Comparison of ENCODE assay signal across 2 cellular contexts in the genomic region with DNA sequence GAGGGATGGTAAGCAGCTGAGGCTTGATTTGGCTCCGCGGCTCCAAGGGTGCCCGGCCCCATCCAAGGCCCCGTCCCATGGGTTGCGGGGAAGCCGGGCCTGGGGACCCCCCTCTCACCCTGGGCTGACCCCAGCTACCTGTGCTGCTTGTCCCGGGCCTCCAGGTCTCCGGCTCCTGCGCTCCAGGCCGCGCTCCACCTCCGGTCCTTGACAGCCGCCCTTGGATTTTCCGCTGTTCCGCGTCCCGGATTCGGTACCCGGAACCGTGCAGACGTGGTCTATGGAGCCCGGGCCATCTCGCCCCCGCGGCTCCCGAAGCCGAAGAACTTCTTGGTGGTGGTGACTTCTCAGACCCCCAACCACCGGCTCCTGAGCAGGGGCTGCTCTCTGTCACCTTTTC.
TF ChIP-seq lines count a peak whose summit lies in the region.

No MANE protein-coding gene starts in this region.

TF ChIP-seq in SK-N-SH, 30 proteins besides CTCF, POLR2A, EP300 and RAD21:
- TF ChIP-seq, protein P1, sequence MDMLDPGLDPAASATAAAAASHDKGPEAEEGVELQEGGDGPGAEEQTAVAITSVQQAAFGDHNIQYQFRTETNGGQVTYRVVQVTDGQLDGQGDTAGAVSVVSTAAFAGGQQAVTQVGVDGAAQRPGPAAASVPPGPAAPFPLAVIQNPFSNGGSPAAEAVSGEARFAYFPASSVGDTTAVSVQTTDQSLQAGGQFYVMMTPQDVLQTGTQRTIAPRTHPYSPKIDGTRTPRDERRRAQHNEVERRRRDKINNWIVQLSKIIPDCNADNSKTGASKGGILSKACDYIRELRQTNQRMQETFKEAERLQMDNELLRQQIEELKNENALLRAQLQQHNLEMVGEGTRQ (IDR thresholded peaks at IDR 0.05; ENCODE audit: borderline replicate concordance, low read depth, low read length), result no peak
- no peak for TF ChIP-seq TCF12 (IDR thresholded peaks at IDR 0.05)
- TF ChIP-seq RCOR1 (IDR thresholded peaks at IDR 0.05; ENCODE audit: low read length), result no peak
- no peak for TF ChIP-seq RXRA (IDR thresholded peaks at IDR 0.05; ENCODE audit: borderline replicate concordance, low read depth)
- TF ChIP-seq, protein P2, sequence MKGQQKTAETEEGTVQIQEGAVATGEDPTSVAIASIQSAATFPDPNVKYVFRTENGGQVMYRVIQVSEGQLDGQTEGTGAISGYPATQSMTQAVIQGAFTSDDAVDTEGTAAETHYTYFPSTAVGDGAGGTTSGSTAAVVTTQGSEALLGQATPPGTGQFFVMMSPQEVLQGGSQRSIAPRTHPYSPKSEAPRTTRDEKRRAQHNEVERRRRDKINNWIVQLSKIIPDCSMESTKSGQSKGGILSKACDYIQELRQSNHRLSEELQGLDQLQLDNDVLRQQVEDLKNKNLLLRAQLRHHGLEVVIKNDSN (IDR thresholded peaks at IDR 0.05; ENCODE audit: borderline replicate concordance, low read depth), result no peak
- TF ChIP-seq GATA2 (CRISPR knock-in tag; IDR thresholded peaks at IDR 0.05), result no peak
- no peak for TF ChIP-seq EZH2phosphoT487 (IDR thresholded peaks at IDR 0.05; ENCODE audit: borderline replicate concordance, low read depth)

TF ChIP-seq in SK-N-SH treated with all-trans-retinoic acid at 6 μM for 48 hours, 23 proteins besides CTCF, POLR2A, EP300 and RAD21 (continued from another document):
- TF ChIP-seq, protein P3, sequence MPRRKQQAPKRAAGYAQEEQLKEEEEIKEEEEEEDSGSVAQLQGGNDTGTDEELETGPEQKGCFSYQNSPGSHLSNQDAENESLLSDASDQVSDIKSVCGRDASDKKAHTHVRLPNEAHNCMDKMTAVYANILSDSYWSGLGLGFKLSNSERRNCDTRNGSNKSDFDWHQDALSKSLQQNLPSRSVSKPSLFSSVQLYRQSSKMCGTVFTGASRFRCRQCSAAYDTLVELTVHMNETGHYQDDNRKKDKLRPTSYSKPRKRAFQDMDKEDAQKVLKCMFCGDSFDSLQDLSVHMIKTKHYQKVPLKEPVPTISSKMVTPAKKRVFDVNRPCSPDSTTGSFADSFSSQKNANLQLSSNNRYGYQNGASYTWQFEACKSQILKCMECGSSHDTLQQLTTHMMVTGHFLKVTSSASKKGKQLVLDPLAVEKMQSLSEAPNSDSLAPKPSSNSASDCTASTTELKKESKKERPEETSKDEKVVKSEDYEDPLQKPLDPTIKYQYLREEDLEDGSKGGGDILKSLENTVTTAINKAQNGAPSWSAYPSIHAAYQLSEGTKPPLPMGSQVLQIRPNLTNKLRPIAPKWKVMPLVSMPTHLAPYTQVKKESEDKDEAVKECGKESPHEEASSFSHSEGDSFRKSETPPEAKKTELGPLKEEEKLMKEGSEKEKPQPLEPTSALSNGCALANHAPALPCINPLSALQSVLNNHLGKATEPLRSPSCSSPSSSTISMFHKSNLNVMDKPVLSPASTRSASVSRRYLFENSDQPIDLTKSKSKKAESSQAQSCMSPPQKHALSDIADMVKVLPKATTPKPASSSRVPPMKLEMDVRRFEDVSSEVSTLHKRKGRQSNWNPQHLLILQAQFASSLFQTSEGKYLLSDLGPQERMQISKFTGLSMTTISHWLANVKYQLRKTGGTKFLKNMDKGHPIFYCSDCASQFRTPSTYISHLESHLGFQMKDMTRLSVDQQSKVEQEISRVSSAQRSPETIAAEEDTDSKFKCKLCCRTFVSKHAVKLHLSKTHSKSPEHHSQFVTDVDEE (CRISPR knock-in tag; IDR thresholded peaks at IDR 0.05), result no peak
- no peak for TF ChIP-seq BACH2 (CRISPR knock-in tag; IDR thresholded peaks at IDR 0.05; ENCODE audit: borderline replicate concordance)
- TF ChIP-seq, protein P4, sequence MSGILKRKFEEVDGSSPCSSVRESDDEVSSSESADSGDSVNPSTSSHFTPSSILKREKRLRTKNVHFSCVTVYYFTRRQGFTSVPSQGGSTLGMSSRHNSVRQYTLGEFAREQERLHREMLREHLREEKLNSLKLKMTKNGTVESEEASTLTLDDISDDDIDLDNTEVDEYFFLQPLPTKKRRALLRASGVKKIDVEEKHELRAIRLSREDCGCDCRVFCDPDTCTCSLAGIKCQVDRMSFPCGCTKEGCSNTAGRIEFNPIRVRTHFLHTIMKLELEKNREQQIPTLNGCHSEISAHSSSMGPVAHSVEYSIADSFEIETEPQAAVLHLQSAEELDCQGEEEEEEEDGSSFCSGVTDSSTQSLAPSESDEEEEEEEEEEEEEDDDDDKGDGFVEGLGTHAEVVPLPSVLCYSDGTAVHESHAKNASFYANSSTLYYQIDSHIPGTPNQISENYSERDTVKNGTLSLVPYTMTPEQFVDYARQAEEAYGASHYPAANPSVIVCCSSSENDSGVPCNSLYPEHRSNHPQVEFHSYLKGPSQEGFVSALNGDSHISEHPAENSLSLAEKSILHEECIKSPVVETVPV (CRISPR knock-in tag; IDR thresholded peaks at IDR 0.05), result no peak
- no peak for TF ChIP-seq ZNF8 (CRISPR knock-in tag; IDR thresholded peaks at IDR 0.05)
- TF ChIP-seq PPARA (CRISPR knock-in tag; IDR thresholded peaks at IDR 0.05; ENCODE audit: borderline replicate concordance), result no peak
- TF ChIP-seq ZFP30 (CRISPR knock-in tag; IDR thresholded peaks at IDR 0.05), result no peak
- TF ChIP-seq RARB (CRISPR knock-in tag; IDR thresholded peaks at IDR 0.05), result no peak
- TF ChIP-seq, protein P5, sequence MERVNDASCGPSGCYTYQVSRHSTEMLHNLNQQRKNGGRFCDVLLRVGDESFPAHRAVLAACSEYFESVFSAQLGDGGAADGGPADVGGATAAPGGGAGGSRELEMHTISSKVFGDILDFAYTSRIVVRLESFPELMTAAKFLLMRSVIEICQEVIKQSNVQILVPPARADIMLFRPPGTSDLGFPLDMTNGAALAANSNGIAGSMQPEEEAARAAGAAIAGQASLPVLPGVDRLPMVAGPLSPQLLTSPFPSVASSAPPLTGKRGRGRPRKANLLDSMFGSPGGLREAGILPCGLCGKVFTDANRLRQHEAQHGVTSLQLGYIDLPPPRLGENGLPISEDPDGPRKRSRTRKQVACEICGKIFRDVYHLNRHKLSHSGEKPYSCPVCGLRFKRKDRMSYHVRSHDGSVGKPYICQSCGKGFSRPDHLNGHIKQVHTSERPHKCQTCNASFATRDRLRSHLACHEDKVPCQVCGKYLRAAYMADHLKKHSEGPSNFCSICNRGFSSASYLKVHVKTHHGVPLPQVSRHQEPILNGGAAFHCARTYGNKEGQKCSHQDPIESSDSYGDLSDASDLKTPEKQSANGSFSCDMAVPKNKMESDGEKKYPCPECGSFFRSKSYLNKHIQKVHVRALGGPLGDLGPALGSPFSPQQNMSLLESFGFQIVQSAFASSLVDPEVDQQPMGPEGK (CRISPR knock-in tag; IDR thresholded peaks at IDR 0.05; ENCODE audit: borderline replicate concordance), result no peak
- no peak for TF ChIP-seq ZC3H10 (CRISPR knock-in tag; IDR thresholded peaks at IDR 0.05)
- TF ChIP-seq OSR1 (CRISPR knock-in tag; IDR thresholded peaks at IDR 0.05), result no peak
- no peak for TF ChIP-seq TCF4 (CRISPR knock-in tag; IDR thresholded peaks at IDR 0.05; ENCODE audit: borderline replicate concordance)
